Comparison of ENCODE assay signal across 20 cellular contexts in the genomic region with DNA sequence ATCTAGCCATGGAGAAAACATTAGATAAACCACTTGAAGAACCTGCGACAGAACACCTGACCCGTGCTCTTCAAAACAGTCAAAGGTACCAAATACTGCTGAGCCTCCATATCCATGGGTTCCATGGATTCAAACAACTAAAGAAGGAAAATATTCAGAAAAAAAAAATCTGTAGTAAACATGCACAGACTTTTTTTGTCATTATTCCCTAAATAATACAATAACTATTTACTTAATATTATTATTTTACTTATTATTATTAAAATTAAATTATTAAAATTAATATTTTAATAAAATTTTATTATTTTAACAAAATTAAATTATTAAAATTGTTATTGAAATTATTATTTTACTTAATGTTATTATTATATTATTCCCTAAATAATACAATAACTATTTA.
DNase-seq lines count a peak whose midpoint lies in the region; FAIRE-seq and TF ChIP-seq lines count a peak whose summit lies in the region.
"Had no signal": no experiment of that assay in that cellular context is flagged by ENCODE, and none has a peak within 500 bp of the region (broad histone marks: within the 10 kb centered on the region; RNA-seq: fewer than 3 reads in every experiment).

No MANE protein-coding gene starts in this region.

- TF ChIP-seq POLR2A in tibial nerve (IDR thresholded peaks at IDR 0.05): no peak

- H3K9me3 ChIP-seq in BLaER1 treated with 17β-estradiol and CSF1 and Interleukin-3, amounts not matched to agents 10 nM and 100 nM (replicated peaks in 1 of 11): peaks cover 0 to 6% (median 0%) of the 10 kb centered on the region in 11 experiments; a peak in 1 of 22 replicates
- no peaks in the 10 kb centered on the region for H3K9me3 ChIP-seq in small intestine (ENCODE audit: control insufficient read depth, low read depth)
- H3K9me3 ChIP-seq in tibial nerve: peaks cover 0 to 5% (median 0%) of the 10 kb centered on the region in 4 donors
- H3K9me3 ChIP-seq: A549 had no signal

- WGBS in small intestine, 3 donors: 33 to 71% (median 62%) methylated on average over 2 of the region's 2 CpGs
- WGBS in tibial nerve, 2 donors: 90 to 94% methylated on average over 2 of the region's 2 CpGs

- no peak for DNase-seq in small intestine
- no peak for DNase-seq in NCI-H510A treated with DMSO at 0.1 percent for 48 hours (lab: John Stamatoyannopoulos, UW)
- no peak for DNase-seq in foreskin fibroblast
- no peak for DNase-seq in tibial nerve (ENCODE audit: low spot score in 2 of 2)
- DNase-seq: AML-193; Calu3; CD8-positive, alpha-beta T cell; GDM1; HCEC 1CT; IMR-90 had no signal

- TF ChIP-seq CTCF in foreskin fibroblast (IDR thresholded peaks at IDR 0.05; ENCODE audit: low read depth, low read length): no peak
- TF ChIP-seq CTCF in tibial nerve (IDR thresholded peaks at IDR 0.05): no peak

- FAIRE-seq in TTC549 (lab: Jason Lieb, UNC): peak; percentile 97
- peak; percentile 94 for FAIRE-seq in endometrium (lab: Jason Lieb, UNC)
- peak; percentile 96 for FAIRE-seq in small intestine (lab: Jason Lieb, UNC)
- FAIRE-seq: A549, GM12892, GM18507, H54, HTR-8/SVneo, K562 had no signal

- H4K20me1 ChIP-seq in BLaER1 treated with 17β-estradiol and CSF1 and Interleukin-3, amounts not matched to agents 10 nM and 100 nM: no peaks in the 10 kb centered on the region

- no peaks in the 10 kb centered on the region for H3K36me3 ChIP-seq in BLaER1 treated with 17β-estradiol and CSF1 and Interleukin-3, amounts not matched to agents 10 nM and 100 nM
- H3K36me3 ChIP-seq in small intestine (ENCODE audit: control insufficient read depth in 2 of 2, insufficient read depth in 2 of 2, low read length in 2 of 2) (no peaks in the 10 kb centered on the region), tibial nerve (no peaks in the 10 kb centered on the region)

- peaks cover 0 to 8% (median 6%) of the 10 kb centered on the region in 10 experiments; a peak in 8 of 20 replicates for H3K4me1 ChIP-seq in BLaER1 treated with 17β-estradiol and CSF1 and Interleukin-3, amounts not matched to agents 10 nM and 100 nM
- H3K4me1 ChIP-seq in small intestine (ENCODE audit: control insufficient read depth in 2 of 2, insufficient read depth in 1 of 2, low read depth in 1 of 2, low read length in 1 of 2) (no peaks in the 10 kb centered on the region), tibial nerve (no peaks in the 10 kb centered on the region)
- H3K4me1 ChIP-seq: A549 had no signal

- H3K27ac ChIP-seq in BLaER1 treated with 17β-estradiol and CSF1 and Interleukin-3, amounts not matched to agents 10 nM and 100 nM: no peak overlapping the region
- H3K27ac ChIP-seq in small intestine (ENCODE audit: low read depth in 1 of 2, low read length in 1 of 2): no peak overlapping the region
- no peak overlapping the region for H3K27ac ChIP-seq in tibial nerve
- H3K27ac ChIP-seq: A549 had no signal

- no peak overlapping the region for H3K9ac ChIP-seq in BLaER1 treated with 17β-estradiol and CSF1 and Interleukin-3, amounts not matched to agents 10 nM and 100 nM

- no peak for TF ChIP-seq EP300 in tibial nerve (IDR thresholded peaks at IDR 0.05)

- peak overlapping the region in 7 of 11 experiments; percentile 2 to 53 (median 32); a peak in 7 of 22 replicates for H3K4me2 ChIP-seq in BLaER1 treated with 17β-estradiol and CSF1 and Interleukin-3, amounts not matched to agents 10 nM and 100 nM
- H3K4me2 ChIP-seq: A549, GM23338 had no signal

- no peak overlapping the region for H3K4me3 ChIP-seq in BLaER1 treated with 17β-estradiol and CSF1 and Interleukin-3, amounts not matched to agents 10 nM and 100 nM
- H3K4me3 ChIP-seq in small intestine (ENCODE audit: low read depth in 1 of 2, low read length in 2 of 2) (no peak overlapping the region), foreskin fibroblast (ENCODE audit: low read depth in 1 of 2, low read length in 2 of 2) (no peak overlapping the region), tibial nerve (no peak overlapping the region)
- H3K4me3 ChIP-seq: A549, GM23338, K562 had no signal

- H3K27me3 ChIP-seq in BLaER1 treated with 17β-estradiol and CSF1 and Interleukin-3, amounts not matched to agents 10 nM and 100 nM: no peaks in the 10 kb centered on the region
- H3K27me3 ChIP-seq in small intestine (ENCODE audit: control insufficient read depth in 2 of 2, insufficient read depth in 2 of 2, low read length in 2 of 2) (no peaks in the 10 kb centered on the region), tibial nerve (no peaks in the 10 kb centered on the region)
